1 cellular context compared by ENCODE assay signal in genomic region chr4:87416965-87417364, GRCh38.
TF ChIP-seq lines count a peak whose summit lies in the region.

No MANE protein-coding gene starts in this region.

TF ChIP-seq in liver, 16 proteins besides CTCF, POLR2A, EP300 and RAD21 (continued from another document):
- peak; percentile 87 for TF ChIP-seq FOXA1 (IDR thresholded peaks at IDR 0.05)
- TF ChIP-seq TAF1 (conservative IDR thresholded peaks at IDR 0.05): no peak
- peak; percentile 95 for TF ChIP-seq RXRA (IDR thresholded peaks at IDR 0.05)
- peak; percentile 91 for TF ChIP-seq SP1 (IDR thresholded peaks at IDR 0.05)
- peak; percentile 19 to 76 for TF ChIP-seq JUND (IDR thresholded peaks at IDR 0.05)
